31 cellular contexts compared by ENCODE assay signal in genomic region chr9:127722055-127722454, GRCh38. TPM values are rescaled to one million over a fixed set of nuclear protein-coding genes. Genes with fewer than 3 reads are reported as not detected.
DNase-seq lines count a peak whose midpoint lies in the region; ATAC-seq and TF ChIP-seq lines count a peak whose summit lies in the region.
"Had no signal": no experiment of that assay in that cellular context is flagged by ENCODE, and none has a peak within 500 bp of the region (broad histone marks: within the 10 kb centered on the region; RNA-seq: fewer than 3 reads in every experiment).

No MANE protein-coding gene starts in this region.

- 76 to 82% methylated on average over 7 of the region's 7 CpGs for WGBS in heart right ventricle, 2 donors

- H3K4me1 ChIP-seq in heart right ventricle: peaks cover 0 to 17% (median 12%) of the 10 kb centered on the region in 9 donors

- no peaks in the 10 kb centered on the region for H3K36me3 ChIP-seq in heart right ventricle
- H3K36me3 ChIP-seq: BE2C, cardiac muscle cell, left lung, ovary, right atrium auricular region, tibial nerve had no signal

- no peak for TF ChIP-seq CTCF in heart right ventricle (IDR thresholded peaks at IDR 0.05)

- H3K4me3 Mint-ChIP-seq in stimulated activated effector memory CD8-positive, alpha-beta T cell treated with anti-CD3 and anti-CD28 coated beads, Interleukin-12 subunit alpha, Interleukin-12 subunit beta, amount 100 ng/mL, for 72 hours: peak overlapping the region; percentile 70
- H3K4me3 Mint-ChIP-seq: activated naive CD4-positive, alpha-beta T cell treated with anti-CD3 and anti-CD28 coated beads for 36 hours; IgD-negative memory B cell had no signal

- peak; percentile 45 for DNase-seq in NCI-H748 (lab: John Stamatoyannopoulos, UW; ENCODE audit: unreplicated experiment)
- no peak for DNase-seq in NCI-H748 treated with DMSO at 0.1 percent for 48 hours (lab: John Stamatoyannopoulos, UW)
- DNase-seq in NCI-H146 treated with DMSO at 0.1 percent for 48 hours (lab: John Stamatoyannopoulos, UW; ENCODE audit: unreplicated experiment): peak; percentile 68
- DNase-seq in cerebellum (ENCODE audit: low spot score): peak; percentile 26
- DNase-seq in stimulated activated effector memory CD8-positive, alpha-beta T cell treated with anti-CD3 and anti-CD28 coated beads, Interleukin-12 subunit alpha, Interleukin-12 subunit beta, amount 100 ng/mL, for 72 hours (ENCODE audit: low spot score in 2 of 2): no peak
- DNase-seq in heart right ventricle: no peak
- no peak for DNase-seq in activated CD4-positive, alpha-beta T cell treated with anti-CD3 and anti-CD28 coated beads, Interleukin-2, amount 50 U/mL, for 4 hours
- DNase-seq: activated naive CD4-positive, alpha-beta T cell treated with anti-CD3 and anti-CD28 coated beads for 36 hours; activated T-cell treated with anti-CD3 and anti-CD28 coated beads, Interleukin-2, amount 50 U/mL, for 72 hours; BE2C; EL; GOT3; left lung; naive thymus-derived CD4-positive, alpha-beta T cell; NCI-H1436; ovary; RPMI8226; stimulated activated CD4-positive, alpha-beta T cell treated with anti-CD3 and anti-CD28 coated beads, Interleukin-12 subunit alpha, Interleukin-12 subunit beta, amount 100 ng/mL, for 4 hours; stimulated activated CD4-positive, alpha-beta T cell treated with anti-CD3 and anti-CD28 coated beads, Interleukin-4, amount 100 ng/mL, for 4 hours; stimulated activated naive CD8-positive, alpha-beta T cell treated with anti-CD3 and anti-CD28 coated beads, Interleukin-15, amount 100 ng/mL, for 72 hours had no signal

- H3K4me3 ChIP-seq in heart right ventricle: no peak overlapping the region
- H3K4me3 ChIP-seq: cardiac muscle cell, left lung, ovary, right atrium auricular region, tibial nerve had no signal

- H3K27ac Mint-ChIP-seq in stimulated activated effector memory CD8-positive, alpha-beta T cell treated with anti-CD3 and anti-CD28 coated beads, Interleukin-12 subunit alpha, Interleukin-12 subunit beta, amount 100 ng/mL, for 72 hours: peak overlapping the region; percentile 98
- H3K27ac Mint-ChIP-seq: activated naive CD4-positive, alpha-beta T cell treated with anti-CD3 and anti-CD28 coated beads for 36 hours; stimulated activated naive CD8-positive, alpha-beta T cell treated with anti-CD3 and anti-CD28 coated beads, Interleukin-15, amount 100 ng/mL, for 72 hours had no signal

- no peak overlapping the region for H3K27ac ChIP-seq in heart right ventricle
- H3K27ac ChIP-seq: cardiac muscle cell, left lung, ovary, right atrium auricular region, tibial nerve had no signal

- no peaks in the 10 kb centered on the region for H3K9me3 Mint-ChIP-seq in stimulated activated effector memory CD8-positive, alpha-beta T cell treated with anti-CD3 and anti-CD28 coated beads, Interleukin-12 subunit alpha, Interleukin-12 subunit beta, amount 100 ng/mL, for 72 hours
- H3K9me3 Mint-ChIP-seq: activated naive CD4-positive, alpha-beta T cell treated with anti-CD3 and anti-CD28 coated beads for 36 hours; activated T-cell treated with anti-CD3 and anti-CD28 coated beads, Interleukin-2, amount 50 U/mL, for 72 hours; IgD-negative memory B cell; naive thymus-derived CD4-positive, alpha-beta T cell; stimulated activated naive CD8-positive, alpha-beta T cell treated with anti-CD3 and anti-CD28 coated beads, Interleukin-15, amount 100 ng/mL, for 72 hours had no signal

- H3K36me3 Mint-ChIP-seq in stimulated activated effector memory CD8-positive, alpha-beta T cell treated with anti-CD3 and anti-CD28 coated beads, Interleukin-12 subunit alpha, Interleukin-12 subunit beta, amount 100 ng/mL, for 72 hours: peaks cover 8% of the 10 kb centered on the region
- H3K36me3 Mint-ChIP-seq: IgD-negative memory B cell; naive thymus-derived CD4-positive, alpha-beta T cell had no signal

- no peaks in the 10 kb centered on the region for H3K9me3 ChIP-seq in heart right ventricle
- H3K9me3 ChIP-seq: BE2C, left lung, ovary, right atrium auricular region, tibial nerve had no signal

- ATAC-seq in stimulated activated effector memory CD8-positive, alpha-beta T cell treated with anti-CD3 and anti-CD28 coated beads, Interleukin-12 subunit alpha, Interleukin-12 subunit beta, amount 100 ng/mL, for 72 hours: no peak
- no peak for ATAC-seq in HG02840 (IDR thresholded peaks at IDR 0.05; ENCODE audit: low FRiP score, unreplicated experiment)
- ATAC-seq in heart right ventricle: no peak
- ATAC-seq: left lung; SK-N-SH treated with all-trans-retinoic acid at 6 μM for 48 hours; stimulated activated naive CD8-positive, alpha-beta T cell treated with anti-CD3 and anti-CD28 coated beads, Interleukin-15, amount 100 ng/mL, for 72 hours had no signal

- intact Hi-C loops in heart right ventricle (cut with DNase I): loop anchor here in 1 of 10 donors (10.0 kb wide), 1 partner anchor 217 kb away; no protein-coding TSS in a partner anchor

- H3K4me1 Mint-ChIP-seq in stimulated activated effector memory CD8-positive, alpha-beta T cell treated with anti-CD3 and anti-CD28 coated beads, Interleukin-12 subunit alpha, Interleukin-12 subunit beta, amount 100 ng/mL, for 72 hours: peaks cover 27% of the 10 kb centered on the region

- H3K27me3 ChIP-seq in heart right ventricle: peaks cover 0 to 6% (median 0%) of the 10 kb centered on the region in 7 donors
- H3K27me3 ChIP-seq: BE2C, cardiac muscle cell, left lung, ovary, right atrium auricular region had no signal

RNA-seq across cellular contexts. Expression of gene TTC16, which starts 6.2 kb away (rescaled TPM):
- total RNA-seq in cerebellum: not detected
- total RNA-seq in heart right ventricle: under 1 TPM in 9 of 10 donors, not detected in 1; 0.04 to 0.61 (median 0.32) TPM
- polyA plus RNA-seq in heart right ventricle: 1 to 10 TPM in 1 of 2 donors, under 1 TPM in 1; 0.04 to 1.4 TPM
- total RNA-seq: A673, dermis microvascular lymphatic vessel endothelial cell, endothelial cell of umbilical vein, M059J, mesenteric fat pad had no signal
- polyA plus RNA-seq: cardiac muscle cell, endothelial cell of umbilical vein, IgD-negative memory B cell had no signal

RNA-seq across cellular contexts. Expression of gene PTRH1, which starts 6.6 kb away (rescaled TPM):
- total RNA-seq in cerebellum (9.8 TPM), heart right ventricle (10 to 100 TPM in 8 of 10 donors, 1 to 10 TPM in 2; 8.1 to 14.1 (median 11.5) TPM)
- 10 to 100 TPM; 10.8 to 47.0 TPM for polyA plus RNA-seq in heart right ventricle

RNA-seq across cellular contexts. Expression of gene TOR2A, which starts 13.0 kb away (rescaled TPM):
- 8.3 TPM for total RNA-seq in cerebellum
- total RNA-seq in heart right ventricle: 1 to 10 TPM; 1.5 to 6.3 (median 2.2) TPM
- polyA plus RNA-seq in heart right ventricle: 1 to 10 TPM; 6.9 to 7.6 TPM

RNA-seq across cellular contexts. Expression of gene CFAP157, which starts 15.3 kb away (rescaled TPM):
- total RNA-seq in cerebellum (0.27 TPM), heart right ventricle (under 1 TPM in 2 of 10 donors, not detected in 8; 0.10 to 0.13 TPM)
- polyA plus RNA-seq in heart right ventricle: under 1 TPM; 0.15 to 0.19 TPM
- total RNA-seq: A673; activated T-cell treated with anti-CD3 and anti-CD28 coated beads, Interleukin-2, amount 50 U/mL, for 72 hours; dermis microvascular lymphatic vessel endothelial cell; endothelial cell of umbilical vein; M059J; right atrium auricular region had no signal
- polyA plus RNA-seq: IgD-negative memory B cell had no signal

RNA-seq across cellular contexts. Expression of gene SH2D3C, which starts 56.4 kb away (rescaled TPM):
- total RNA-seq in cerebellum: 8.5 TPM
- 10 to 100 TPM; 10.9 to 26.0 (median 17.7) TPM for total RNA-seq in heart right ventricle
- polyA plus RNA-seq in heart right ventricle: 10 to 100 TPM; 30.1 to 36.7 TPM
- total RNA-seq: A673, M059J had no signal

Comparison
In these comparisons a context has a peak if more than half of its experiments do, and no peak if none do; other contexts are left out.
1. DNase-seq: peak in NCI-H748 (single experiment), NCI-H146 treated with DMSO at 0.1 percent for 48 hours (single experiment) and cerebellum (single experiment); none in NCI-H748 treated with DMSO at 0.1 percent for 48 hours (single experiment), stimulated activated effector memory CD8-positive, alpha-beta T cell treated with anti-CD3 and anti-CD28 coated beads, Interleukin-12 subunit alpha, Interleukin-12 subunit beta, amount 100 ng/mL, for 72 hours (0 of 2), heart right ventricle (0 of 2) and activated CD4-positive, alpha-beta T cell treated with anti-CD3 and anti-CD28 coated beads, Interleukin-2, amount 50 U/mL, for 4 hours (0 of 2).